8 cellular contexts compared by ENCODE assay signal in the genomic region with DNA sequence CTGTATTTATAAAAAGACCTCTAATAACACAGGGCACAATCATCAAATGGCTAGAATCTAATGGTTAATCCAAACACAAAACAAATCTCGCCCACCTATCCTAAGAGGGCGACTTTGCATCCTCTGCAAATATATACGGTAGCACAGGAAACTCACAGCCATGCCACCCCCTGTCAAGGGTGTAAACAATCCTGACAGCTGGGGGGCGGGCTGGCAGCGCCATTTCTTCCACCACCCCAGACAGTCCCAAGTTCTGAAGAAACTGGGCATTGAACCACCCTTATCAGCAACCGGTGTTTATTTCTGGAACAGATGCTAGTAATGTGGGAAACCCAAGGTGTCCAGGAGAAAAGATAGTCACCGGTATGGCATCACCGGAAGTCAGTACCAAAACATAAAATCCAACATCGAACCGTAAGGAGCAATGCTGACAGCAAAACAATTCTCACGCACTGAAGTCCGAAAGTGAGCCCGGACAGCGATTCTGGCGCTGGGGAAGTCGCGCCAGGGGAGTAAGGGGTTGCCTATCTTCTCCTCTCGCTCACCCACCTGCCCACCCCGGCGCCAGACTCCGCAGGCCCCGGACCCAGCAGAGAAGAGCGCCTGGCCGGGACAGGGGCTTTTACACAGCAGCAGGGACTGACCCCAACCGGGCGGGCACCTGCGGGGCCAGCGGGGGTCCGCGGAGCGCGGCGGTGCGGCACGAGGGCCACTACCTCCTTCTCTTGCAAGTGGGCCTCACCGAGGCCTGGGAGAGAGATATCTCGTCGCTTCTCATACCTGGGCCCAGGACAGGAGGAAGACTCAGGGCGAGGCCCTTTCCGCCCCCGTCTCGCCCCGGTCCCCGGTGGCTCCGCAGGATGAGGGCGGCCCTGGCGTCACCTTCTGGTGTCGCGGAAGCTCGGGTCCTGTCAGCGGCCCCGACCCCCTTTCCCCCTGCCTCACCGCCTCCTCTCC. TPM values are rescaled to one million over a fixed set of nuclear protein-coding genes. Genes with fewer than 3 reads are reported as not detected.
DNase-seq lines count a peak whose midpoint lies in the region; ATAC-seq and TF ChIP-seq lines count a peak whose summit lies in the region.

No MANE protein-coding gene starts in this region.

- H2BK5ac ChIP-seq in mesendoderm (ENCODE audit: low read length): no peak overlapping the region

- H3K27ac ChIP-seq in HUES6 (ENCODE audit: low read depth, low read length): no peak overlapping the region
- H3K27ac ChIP-seq in mesendoderm (ENCODE audit: low read depth, low read length): no peak overlapping the region
- H3K27ac ChIP-seq in stomach: peak overlapping the region; percentile 80 to 92 (median 89)

- H3K4me3 ChIP-seq in HUES6 (ENCODE audit: low read depth, low read length): peak overlapping the region; percentile 93
- H3K4me3 ChIP-seq in mesendoderm (ENCODE audit: low read length): peak overlapping the region; percentile 85
- H3K4me3 ChIP-seq in stomach: peak overlapping the region; percentile 68 to 99 (median 94)

- no peak overlapping the region for H2BK120ac ChIP-seq in mesendoderm (ENCODE audit: low read depth, low read length)

- H2AK5ac ChIP-seq in mesendoderm (ENCODE audit: low read length): no peak overlapping the region

- no peak overlapping the region for H3K23ac ChIP-seq in mesendoderm (ENCODE audit: low read length)

- peak overlapping the region; percentile 82 for H3K4me2 ChIP-seq in mesendoderm (ENCODE audit: low read length)

- peaks cover 1% of the 10 kb centered on the region; the same call in 1 of the 2 replicates for H3K36me3 ChIP-seq in HUES6 (ENCODE audit: control insufficient read depth, insufficient read depth, low read length)
- no peaks in the 10 kb centered on the region for H3K36me3 ChIP-seq in mesendoderm (ENCODE audit: control insufficient read depth, insufficient read depth, low read length)
- peaks cover 0 to 19% (median 17%) of the 10 kb centered on the region in 4 donors for H3K36me3 ChIP-seq in stomach

- no peak overlapping the region for H4K5ac ChIP-seq in mesendoderm (ENCODE audit: low read length)

- peak overlapping the region; percentile 92 for H3K56ac ChIP-seq in mesendoderm (ENCODE audit: low read length)

- TF ChIP-seq CTCF in stomach (IDR thresholded peaks at IDR 0.05): no peak

- no peaks in the 10 kb centered on the region for H3K79me1 ChIP-seq in mesendoderm (ENCODE audit: low read length)

- no peaks in the 10 kb centered on the region for H3K79me2 ChIP-seq in mesendoderm (ENCODE audit: control insufficient read depth, insufficient read depth, low read length)

- H3K9me3 ChIP-seq in HUES6 (ENCODE audit: control insufficient read depth, insufficient read depth, low read depth, low read length) (no peaks in the 10 kb centered on the region), stomach (no peaks in the 10 kb centered on the region)

- H3K9ac ChIP-seq in HUES6 (ENCODE audit: low read length): peak overlapping the region; percentile 36
- peak overlapping the region; percentile 74 for H3K9ac ChIP-seq in mesendoderm (ENCODE audit: low read length)

- peak overlapping the region; percentile 73 for H3K18ac ChIP-seq in mesendoderm (ENCODE audit: low read length)

- ATAC-seq in GM21515 (IDR thresholded peaks at IDR 0.05; ENCODE audit: unreplicated experiment): peak; percentile 31

- H2BK15ac ChIP-seq in mesendoderm (replicated peaks; ENCODE audit: low read depth): no peak overlapping the region

- TF ChIP-seq EP300 in stomach (IDR thresholded peaks at IDR 0.05): no peak

- intact Hi-C loops in stomach (cut with DNase I; ENCODE audit: low total_unique reads): loop anchor here (10.0 kb wide), 1 partner anchor 661 kb away; a partner anchor contains a TSS

- H4K8ac ChIP-seq in mesendoderm (ENCODE audit: low read depth, low read length): no peak overlapping the region

- H3K4ac ChIP-seq in mesendoderm (ENCODE audit: low read depth, low read length): peak overlapping the region; percentile 17

- H3K4me1 ChIP-seq in HUES6 (ENCODE audit: control insufficient read depth, insufficient read depth, low read length): peaks cover 20% of the 10 kb centered on the region
- H3K4me1 ChIP-seq in mesendoderm (ENCODE audit: control insufficient read depth, low read depth, low read length): peaks cover 13% of the 10 kb centered on the region
- H3K4me1 ChIP-seq in stomach: peaks cover 18 to 53% (median 38%) of the 10 kb centered on the region in 4 donors

- WGBS in mesendoderm (ENCODE audit: extremely low coverage, insufficient coverage, low lambda C conversion rate): no CpG with 5 or more reads among the region's 53 CpGs
- WGBS in stomach, 5 donors: 1 to 2% (median 1%) methylated on average over 27 to 53 of the region's 53 CpGs

- H3K27me3 ChIP-seq in HUES6 (ENCODE audit: control insufficient read depth, insufficient read depth, low read length) (peaks cover 39% of the 10 kb centered on the region), mesendoderm (ENCODE audit: insufficient read depth, low read length, poor library complexity) (no peaks in the 10 kb centered on the region), stomach (peaks cover 0 to 14% (median 0%) of the 10 kb centered on the region in 3 donors)

- TF ChIP-seq POLR2A in stomach (IDR thresholded peaks at IDR 0.05): no peak

- DNase-seq in DMS79 treated with DMSO at 0.1 percent for 48 hours (lab: John Stamatoyannopoulos, UW): peak; percentile 6
- DNase-seq in activated CD4-positive, alpha-beta T cell treated with anti-CD3 and anti-CD28 coated beads for 48 hours: peak; percentile 39
- peak; percentile 12 for DNase-seq in effector CD8-positive, alpha-beta T cell (lab: John Stamatoyannopoulos, UW)
- no peak for DNase-seq in mesendoderm
- DNase-seq in stomach: no peak
- DNase-seq in cerebellar nuclear complex (lab: John Stamatoyannopoulos, UW): no peak

RNA-seq across cellular contexts. Expression of a gene that starts 0.6 kb away (rescaled TPM):
- polyA plus RNA-seq in mesendoderm (2013, experiment 1 of 2): 11.3 TPM
- 14.0 TPM for polyA plus RNA-seq in mesendoderm (2013, experiment 2 of 2)
- 10 to 100 TPM in 4 of 5 donors, 1 to 10 TPM in 1; 4.9 to 63.0 (median 25.9) TPM for total RNA-seq in stomach
- 10 to 100 TPM; 14.5 to 25.7 (median 16.2) TPM for polyA plus RNA-seq in stomach

RNA-seq across cellular contexts. Expression of a gene that starts 37.5 kb away (rescaled TPM):
- polyA plus RNA-seq in mesendoderm (2013, experiment 1 of 2): 39.5 TPM
- 40.7 TPM for polyA plus RNA-seq in mesendoderm (2013, experiment 2 of 2)
- 100 to 1,000 TPM in 3 of 5 donors, 10 to 100 TPM in 1, 1 to 10 TPM in 1; 6.4 to 225 (median 111) TPM for total RNA-seq in stomach
- 100 to 1,000 TPM in 2 of 3 donors, 10 to 100 TPM in 1; 89.1 to 200 (median 166) TPM for polyA plus RNA-seq in stomach

Comparison
In these comparisons a context has a peak if more than half of its experiments do, and no peak if none do; other contexts are left out.
1. DNase-seq: peak in DMS79 treated with DMSO at 0.1 percent for 48 hours (single experiment), activated CD4-positive, alpha-beta T cell treated with anti-CD3 and anti-CD28 coated beads for 48 hours (single experiment) and effector CD8-positive, alpha-beta T cell (single experiment); none in mesendoderm (single experiment), stomach (single experiment) and cerebellar nuclear complex (0 of 2).
2. H3K27ac ChIP-seq: peak in stomach (5 of 5); none in HUES6 (single experiment) and mesendoderm (single experiment).
3. Peak in every context shown above with its lines, with median percentiles within 50 percentile points of each other: H3K4me3 ChIP-seq.